ENCODE assay signal across 11 cellular contexts in the genomic region with DNA sequence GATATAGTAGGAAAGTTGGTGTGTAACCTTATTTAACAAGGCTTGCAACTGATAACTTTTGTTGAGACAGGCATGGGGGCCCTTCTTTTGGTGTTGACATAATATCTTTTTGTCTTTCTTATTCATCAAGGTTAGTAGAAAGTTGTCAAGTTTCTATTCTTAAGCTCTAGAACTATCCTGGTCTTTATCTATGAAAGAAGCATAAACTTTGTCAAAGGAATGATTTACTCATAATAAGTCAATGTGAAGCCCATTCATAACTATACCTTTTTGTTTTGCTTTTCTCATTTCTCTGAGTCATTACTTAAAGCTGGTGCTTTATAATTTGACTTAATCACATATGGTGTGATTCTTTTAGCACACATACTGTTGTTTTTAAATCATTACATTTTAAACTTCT.
"Had no signal": no experiment of that assay in that cellular context is flagged by ENCODE, and none has a peak within 500 bp of the region (broad histone marks: within the 10 kb centered on the region; RNA-seq: fewer than 3 reads in every experiment).

No MANE protein-coding gene starts in this region.

- H3K4me3 Mint-ChIP-seq: brain, type B pancreatic cell had no signal

- H3K27ac Mint-ChIP-seq: brain, type B pancreatic cell had no signal

- ATAC-seq: left lobe of liver, pancreas had no signal

- DNase-seq: activated gamma-delta T cell treated with Interleukin-2 at 50 U/mL for 16 hours; amniotic stem cell; central memory CD4-positive, alpha-beta T cell; colonic mucosa; islet precursor cell; pancreas; stimulated activated CD4-positive, alpha-beta T cell treated with anti-CD3 and anti-CD28 coated beads, Interleukin-4, amount 100 ng/mL, for 1 hour; stimulated activated naive CD4-positive, alpha-beta T cell treated with Interleukin-2 at 50 U/mL for 16 hours had no signal

- H3K27me3 Mint-ChIP-seq: brain, type B pancreatic cell had no signal
